In the genomic region with DNA sequence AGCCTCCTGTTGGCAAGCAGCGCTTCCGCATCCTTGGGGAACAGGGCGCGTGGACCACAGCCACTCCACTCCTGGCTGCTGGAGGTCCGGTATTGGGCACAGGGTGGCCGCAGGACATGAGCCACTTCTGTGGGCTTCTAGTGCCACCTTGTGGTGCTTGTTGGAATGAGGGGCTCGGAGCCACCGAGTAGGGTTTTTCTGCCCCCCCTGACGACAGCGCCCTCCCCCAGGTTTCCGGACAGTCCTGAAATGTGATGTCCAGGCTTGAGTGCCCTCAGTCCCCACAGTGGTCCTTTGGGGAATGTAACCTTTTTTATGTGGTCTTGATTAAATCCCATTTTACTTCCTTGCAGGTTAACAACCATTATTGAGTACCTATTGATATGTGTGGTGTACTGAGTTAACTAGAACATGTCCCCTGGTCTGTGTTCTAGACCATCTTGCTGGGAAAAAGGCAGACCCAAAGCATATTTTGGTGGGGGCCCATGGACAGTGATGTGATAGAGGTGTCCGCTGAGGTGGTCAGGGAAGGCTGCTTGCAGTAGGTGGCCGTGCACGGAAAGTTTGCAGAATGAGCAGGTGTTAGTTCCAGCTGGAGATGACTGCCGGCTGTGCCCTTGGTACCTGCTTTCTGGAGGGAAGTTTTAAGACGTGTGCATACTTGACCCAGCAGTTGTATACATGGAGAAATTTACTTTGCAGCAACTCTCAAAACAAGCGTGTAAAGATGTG, we compare ENCODE assay signal across 8 cellular contexts.
DNase-seq lines count a peak whose midpoint lies in the region; ATAC-seq, FAIRE-seq and TF ChIP-seq lines count a peak whose summit lies in the region.

No MANE protein-coding gene starts in this region.

- no peak overlapping the region for H2BK120ac ChIP-seq in H1 (replicated peaks; ENCODE audit: low read depth, low read length)

- TF ChIP-seq CTCF in H1 (IDR thresholded peaks at IDR 0.05; ENCODE audit: control extremely low read depth in 1 of 3, insufficient read depth in 1 of 3, low read depth in 1 of 3, low read length in 3 of 3), result peak; percentile 79 to 89 (median 86)
- TF ChIP-seq CTCF in thyroid gland (IDR thresholded peaks at IDR 0.05), result peak; percentile 49 to 76 (median 66)

- no peak overlapping the region for H2BK5ac ChIP-seq in H1 (ENCODE audit: low read depth, low read length)

- H3K4me2 ChIP-seq in H1 (ENCODE audit: insufficient read depth in 1 of 2, low read depth in 2 of 2, low read length in 2 of 2), result no peak overlapping the region

- H2AK5ac ChIP-seq in H1 (ENCODE audit: low read depth, low read length), result no peak overlapping the region

- no peaks in the 10 kb centered on the region for H3K79me2 ChIP-seq in H1 (ENCODE audit: control insufficient read depth in 1 of 2, insufficient read depth in 2 of 2, low read length in 2 of 2)

- no peaks in the 10 kb centered on the region for H3K23me2 ChIP-seq in H1 (ENCODE audit: low read depth, low read length)

- intact Hi-C loops in thyroid gland (cut with DNase I), result loop anchor here (5.0 kb wide), 1 partner anchor 103 kb away; no protein-coding TSS in a partner anchor

- H3K27me3 ChIP-seq in H1 (replicated peaks in 1 of 4; ENCODE audit: control insufficient read depth in 3 of 4, extremely low read depth in 1 of 4, insufficient read depth in 3 of 4, low read length in 3 of 4) (no peaks in the 10 kb centered on the region), thyroid gland (no peaks in the 10 kb centered on the region)

- no peaks in the 10 kb centered on the region; the same call in 1 of the 2 replicates for H3K79me1 ChIP-seq in H1 (ENCODE audit: low read depth, low read length)

- H4K20me1 ChIP-seq in H1 (replicated peaks in 1 of 2; ENCODE audit: control insufficient read depth in 1 of 2, insufficient read depth in 2 of 2, low read length in 2 of 2), result peaks cover 4 to 5% of the 10 kb centered on the region in 2 experiments

- H2BK15ac ChIP-seq in H1 (ENCODE audit: low read length), result no peak overlapping the region

- no peak overlapping the region for H3K18ac ChIP-seq in H1 (ENCODE audit: extremely low read depth, low read length)

- H2BK12ac ChIP-seq in H1 (ENCODE audit: low read depth, low read length), result no peak overlapping the region

- no peak overlapping the region for H4K5ac ChIP-seq in H1 (ENCODE audit: insufficient read length, low read depth, low read length)

- H3K4me3 ChIP-seq in H1 (ENCODE audit: extremely low read depth in 1 of 4, insufficient read depth in 2 of 4, low read depth in 3 of 4, low read length in 4 of 4) (no peak overlapping the region), thyroid gland (replicated peaks in 1 of 3) (no peak overlapping the region)

- no peak overlapping the region for H2BK20ac ChIP-seq in H1 (ENCODE audit: low read length)

- no peak for TF ChIP-seq EP300 in H1 (IDR thresholded peaks at IDR 0.05; ENCODE audit: borderline replicate concordance in 1 of 2, low read depth in 2 of 2, low read length in 2 of 2)

- DNase-seq in ELR (ENCODE audit: low read depth) (peak; percentile 75), LoVo (ENCODE audit: low spot score) (peak; percentile 22), H1 (ENCODE audit: low read depth in 1 of 2, low spot score in 2 of 2) (peak in 1 of 2 experiments; percentile 91), mesenteric fat pad (ENCODE audit: low spot score) (peak; percentile 87), thyroid gland (peak; percentile 65)
- DNase-seq in activated CD4-positive, alpha-beta T cell treated with anti-CD3 and anti-CD28 coated beads, Interleukin-2, amount 50 U/mL, for 48 hours, result peak; percentile 59 to 67

- ATAC-seq in HG03045 (IDR thresholded peaks at IDR 0.05; ENCODE audit: unreplicated experiment) (no peak), HG03196 (IDR thresholded peaks at IDR 0.05; ENCODE audit: unreplicated experiment) (no peak)

- H3K27ac ChIP-seq in H1 (ENCODE audit: low read depth, low read length) (no peak overlapping the region), thyroid gland (no peak overlapping the region)

- no peak overlapping the region for H4K91ac ChIP-seq in H1 (replicated peaks; ENCODE audit: insufficient read length, low read length)

- TF ChIP-seq POLR2A in H1 (IDR thresholded peaks at IDR 0.05; ENCODE audit: control extremely low read depth in 1 of 2, low read depth in 2 of 2, low read length in 2 of 2), result no peak
- TF ChIP-seq POLR2A in thyroid gland (IDR thresholded peaks at IDR 0.05), result no peak

- H3K23ac ChIP-seq in H1 (ENCODE audit: insufficient read length), result no peak overlapping the region

- H3K9me3 ChIP-seq in H1 (ENCODE audit: insufficient read depth in 2 of 2, low read depth in 1 of 2, low read length in 1 of 2) (no peaks in the 10 kb centered on the region), thyroid gland (no peaks in the 10 kb centered on the region)

- no peak overlapping the region for H3K56ac ChIP-seq in H1 (replicated peaks; ENCODE audit: insufficient read length, low read depth, low read length)

- H3K4me1 ChIP-seq in H1 (replicated peaks in 1 of 4; ENCODE audit: control insufficient read depth in 3 of 4, insufficient read depth in 4 of 4, low read length in 3 of 4) (no peaks in the 10 kb centered on the region), thyroid gland (peaks cover 0 to 9% of the 10 kb centered on the region in 2 donors)

- no peak overlapping the region for H3K9ac ChIP-seq in H1 (replicated peaks in 1 of 4; ENCODE audit: extremely low read depth in 1 of 4, low read depth in 3 of 4, low read length in 3 of 4)

- 65% methylated on average over 17 of the region's 17 CpGs; no CpG with 5 or more reads in 1 of the 2 experiments for WGBS in H1 (ENCODE audit: extremely low coverage in 1 of 2, insufficient coverage in 1 of 2, insufficient read length in 1 of 2, insufficient replicate concordance in 2 of 2, low coverage in 1 of 2, low lambda C conversion rate in 2 of 2, missing lambda C conversion rate in 1 of 2), 2 experiments
- 62 to 65% methylated on average over 17 of the region's 17 CpGs for whole genome bisulfite sequencing in thyroid gland, 2 donors

- peak; percentile 87 to 88 for TF ChIP-seq RAD21 in H1 (IDR thresholded peaks at IDR 0.05 in 1 of 2, conservative IDR thresholded peaks at IDR 0.05 in 1 of 2; ENCODE audit: low read depth in 2 of 2, low read length in 2 of 2)

- POLR2A ChIA-PET in H1 (lab: Charles Lee; ENCODE audit: partially characterized antibody), result no interaction called here

- H3K4ac ChIP-seq in H1 (replicated peaks; ENCODE audit: insufficient read length, low read depth, low read length), result no peak overlapping the region

- no peak for FAIRE-seq in H1 (lab: Jason Lieb, UNC)

- peaks cover 11 to 33% (median 21%) of the 10 kb centered on the region in 4 experiments; a peak in 7 of 8 replicates for H3K36me3 ChIP-seq in H1 (ENCODE audit: control insufficient read depth in 2 of 4, insufficient read depth in 4 of 4, low read length in 3 of 4)
- H3K36me3 ChIP-seq in thyroid gland, result peaks cover 53 to 68% of the 10 kb centered on the region in 2 donors

- CTCF ChIA-PET in H1 (lab: Charles Lee; ENCODE audit: partially characterized antibody), result interaction anchor here (0.8 to 2.1 kb wide), 25 partner anchors 8 to 394 kb away, joined by 3 to 12 read pairs (median 3); no protein-coding TSS in a partner anchor

- no peak overlapping the region for H3K14ac ChIP-seq in H1 (ENCODE audit: insufficient read length)

- no peak overlapping the region for H4K8ac ChIP-seq in H1 (ENCODE audit: extremely low read depth, insufficient read depth, low read length)

- H2AFZ ChIP-seq in H1 (ENCODE audit: low read length), result no peak overlapping the region

TF ChIP-seq in H1, 55 proteins besides CTCF, POLR2A, EP300 and RAD21:
- TF ChIP-seq TEAD4 (IDR thresholded peaks at IDR 0.05; ENCODE audit: low read depth, low read length), result 0 out of 2 replicates have a peak, but pooled peaks have one; percentile 25
- no peak for TF ChIP-seq EGR1 (IDR thresholded peaks at IDR 0.05; ENCODE audit: borderline replicate concordance, low read depth, low read length)
